Comparison of ENCODE assay signal across 1 cellular context in genomic region chrX:110412971-110413726, GRCh38.
TF ChIP-seq lines count a peak whose summit lies in the region.

No MANE protein-coding gene starts in this region.

TF ChIP-seq in K562, 482 proteins besides CTCF, POLR2A, EP300 and RAD21 (continued from another document):
- no peak for TF ChIP-seq BRF2 (IDR thresholded peaks at IDR 0.05; ENCODE audit: borderline replicate concordance, insufficient read depth, insufficient read length)
- TF ChIP-seq YY1 (IDR thresholded peaks at IDR 0.05; ENCODE audit: borderline replicate concordance in 1 of 3, control insufficient read depth in 1 of 3, extremely low read depth in 1 of 3, insufficient read depth in 3 of 3, insufficient read length in 1 of 3, insufficient replicate concordance in 2 of 3, low read depth in 1 of 3, low read length in 2 of 3): peak in 1 of 3 experiments; percentile 33
- no peak for TF ChIP-seq WHSC1 (IDR thresholded peaks at IDR 0.05; ENCODE audit: low read length)
- no peak for TF ChIP-seq JUN (IDR thresholded peaks at IDR 0.05; ENCODE audit: borderline replicate concordance, low read depth, low read length)
- no peak for TF ChIP-seq JUN (CRISPR knock-in tag; IDR thresholded peaks at IDR 0.05; ENCODE audit: borderline replicate concordance)
- TF ChIP-seq JUNB (CRISPR knock-in tag; conservative IDR thresholded peaks at IDR 0.05): no peak
- no peak for TF ChIP-seq HDGF (IDR thresholded peaks at IDR 0.05)
- TF ChIP-seq SRSF9 (IDR thresholded peaks at IDR 0.05; ENCODE audit: borderline replicate concordance, low read depth, low read length): no peak
- no peak for TF ChIP-seq ZNF354B (CRISPR knock-in tag; IDR thresholded peaks at IDR 0.05)
- 0 out of 2 replicates have a peak, but pooled peaks have one; percentile 33 for TF ChIP-seq KLF16 (IDR thresholded peaks at IDR 0.05)
- no peak for TF ChIP-seq E2F1 (CRISPR knock-in tag; IDR thresholded peaks at IDR 0.05)
- TF ChIP-seq SOX6 (IDR thresholded peaks at IDR 0.05): no peak
- TF ChIP-seq CC2D1A (IDR thresholded peaks at IDR 0.05): peak; percentile 57; the same call in 1 of the 2 replicates
- TF ChIP-seq STAT6 (CRISPR knock-in tag; IDR thresholded peaks at IDR 0.05): no peak
- TF ChIP-seq HBP1 (CRISPR knock-in tag; IDR thresholded peaks at IDR 0.05): no peak
- TF ChIP-seq NFIC (IDR thresholded peaks at IDR 0.05): peak; percentile 86
- TF ChIP-seq KAT7 (CRISPR knock-in tag; IDR thresholded peaks at IDR 0.05; ENCODE audit: borderline replicate concordance): no peak
- TF ChIP-seq PHB (CRISPR knock-in tag; IDR thresholded peaks at IDR 0.05): no peak
- TF ChIP-seq RBM34 (IDR thresholded peaks at IDR 0.05; ENCODE audit: borderline replicate concordance, insufficient read depth, low read length): no peak
- TF ChIP-seq DEAF1 (CRISPR knock-in tag; IDR thresholded peaks at IDR 0.05): 0 out of 2 replicates have a peak, but pooled peaks have one; percentile 41
- TF ChIP-seq BRD9 (IDR thresholded peaks at IDR 0.05; ENCODE audit: low read depth, partially characterized antibody): peak; percentile 56
- TF ChIP-seq ZBTB7A (IDR thresholded peaks at IDR 0.05; ENCODE audit: borderline replicate concordance, control insufficient read depth, low read depth, low read length): peak; percentile 49; the same call in 1 of the 2 replicates
- TF ChIP-seq ZNF263 (CRISPR knock-in tag; IDR thresholded peaks at IDR 0.05; ENCODE audit: borderline replicate concordance): peak; percentile 69
- TF ChIP-seq ZNF274 (IDR thresholded peaks at IDR 0.05; ENCODE audit: borderline replicate concordance, low read depth, low read length): no peak
- TF ChIP-seq GTF2F1 (IDR thresholded peaks at IDR 0.05; ENCODE audit: low read depth, low read length): no peak
- TF ChIP-seq CBFA2T2 (conservative IDR thresholded peaks at IDR 0.05): no peak
- TF ChIP-seq SNIP1 (IDR thresholded peaks at IDR 0.05; ENCODE audit: low read depth): no peak
- no peak for TF ChIP-seq ZNF197 (CRISPR knock-in tag; IDR thresholded peaks at IDR 0.05; ENCODE audit: low read depth)
- no peak for TF ChIP-seq ADNP (tag; IDR thresholded peaks at IDR 0.05)
- no peak for TF ChIP-seq KDM4B (IDR thresholded peaks at IDR 0.05; ENCODE audit: borderline replicate concordance in 2 of 2, low read depth in 1 of 2)
- TF ChIP-seq HNRNPK (IDR thresholded peaks at IDR 0.05; ENCODE audit: low read depth, low read length, poor library complexity, severe bottlenecking): no peak
- TF ChIP-seq CREM (IDR thresholded peaks at IDR 0.05; ENCODE audit: low read depth): 0 out of 2 replicates have a peak, but pooled peaks have one; percentile 19
- TF ChIP-seq RB1 (IDR thresholded peaks at IDR 0.05; ENCODE audit: low read depth): no peak
- 0 out of 2 replicates have a peak, but pooled peaks have one; percentile 19 for TF ChIP-seq DPF2 (IDR thresholded peaks at IDR 0.05)
- TF ChIP-seq SMC3 (conservative IDR thresholded peaks at IDR 0.05; ENCODE audit: insufficient read depth, low read depth, low read length): peak; percentile 75
